In the genomic region with DNA sequence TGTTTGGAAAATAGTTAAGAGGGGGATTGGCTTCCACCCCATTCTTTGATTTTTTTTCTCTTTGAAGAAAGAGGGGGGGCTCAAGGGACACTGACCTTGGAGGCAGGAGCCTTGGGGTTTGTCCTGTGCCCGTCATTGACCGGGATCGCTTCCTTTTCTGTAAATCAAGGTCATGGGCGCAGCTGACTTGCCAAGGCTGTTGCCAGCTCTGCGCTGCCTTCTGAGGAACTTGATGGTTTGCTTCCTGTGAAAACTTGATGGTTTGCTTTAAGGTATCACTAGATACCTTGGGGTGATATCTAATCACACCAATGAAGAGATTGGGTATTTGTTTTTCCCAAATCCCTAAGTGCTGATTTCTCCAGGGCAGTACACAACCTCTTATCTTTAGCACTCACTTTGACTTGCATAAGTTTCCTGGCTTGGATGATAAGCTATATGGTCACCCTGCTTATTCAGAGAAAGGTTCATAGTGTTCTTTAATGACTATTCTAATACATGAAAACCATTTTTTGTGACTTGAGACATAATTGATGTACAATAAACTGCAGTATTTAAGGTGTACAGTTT, we compare ENCODE assay signal across 2 cellular contexts.
TF ChIP-seq lines count a peak whose summit lies in the region.

No MANE protein-coding gene starts in this region.

TF ChIP-seq in liver, 16 proteins besides CTCF, POLR2A, EP300 and RAD21 (continued from another document):
- TF ChIP-seq, protein P1, sequence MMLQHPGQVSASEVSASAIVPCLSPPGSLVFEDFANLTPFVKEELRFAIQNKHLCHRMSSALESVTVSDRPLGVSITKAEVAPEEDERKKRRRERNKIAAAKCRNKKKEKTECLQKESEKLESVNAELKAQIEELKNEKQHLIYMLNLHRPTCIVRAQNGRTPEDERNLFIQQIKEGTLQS (IDR thresholded peaks at IDR 0.05), result no peak

TF ChIP-seq in HepG2, 621 proteins besides CTCF, POLR2A, EP300 and RAD21 (continued from another document):
- TF ChIP-seq ZNF724P (CRISPR knock-in tag; IDR thresholded peaks at IDR 0.05; ENCODE audit: borderline replicate concordance) (no peak), POLR2AphosphoS2 (IDR thresholded peaks at IDR 0.05; ENCODE audit: low read depth, low read length) (no peak), ZNF737 (CRISPR knock-in tag; IDR thresholded peaks at IDR 0.05; ENCODE audit: borderline replicate concordance) (no peak), ZNF260 (CRISPR knock-in tag; IDR thresholded peaks at IDR 0.05; ENCODE audit: borderline replicate concordance, low read depth) (no peak), NCOA5 (CRISPR knock-in tag; IDR thresholded peaks at IDR 0.05) (no peak), ETV5 (CRISPR knock-in tag; IDR thresholded peaks at IDR 0.05; ENCODE audit: borderline replicate concordance) (no peak), NFIC (IDR thresholded peaks at IDR 0.05; ENCODE audit: low read length) (no peak), TBX3 (IDR thresholded peaks at IDR 0.05; ENCODE audit: borderline replicate concordance) (no peak), CBX5 (CRISPR knock-in tag; IDR thresholded peaks at IDR 0.05; ENCODE audit: borderline replicate concordance) (no peak), CHD2 (IDR thresholded peaks at IDR 0.05; ENCODE audit: low read depth, low read length) (no peak), MED1 (CRISPR knock-in tag; IDR thresholded peaks at IDR 0.05) (no peak), TGIF2 (CRISPR knock-in tag; IDR thresholded peaks at IDR 0.05) (no peak), RCOR2 (CRISPR knock-in tag; IDR thresholded peaks at IDR 0.05) (no peak), ZSCAN22 (CRISPR knock-in tag; IDR thresholded peaks at IDR 0.05) (no peak)
- TF ChIP-seq, protein P2, sequence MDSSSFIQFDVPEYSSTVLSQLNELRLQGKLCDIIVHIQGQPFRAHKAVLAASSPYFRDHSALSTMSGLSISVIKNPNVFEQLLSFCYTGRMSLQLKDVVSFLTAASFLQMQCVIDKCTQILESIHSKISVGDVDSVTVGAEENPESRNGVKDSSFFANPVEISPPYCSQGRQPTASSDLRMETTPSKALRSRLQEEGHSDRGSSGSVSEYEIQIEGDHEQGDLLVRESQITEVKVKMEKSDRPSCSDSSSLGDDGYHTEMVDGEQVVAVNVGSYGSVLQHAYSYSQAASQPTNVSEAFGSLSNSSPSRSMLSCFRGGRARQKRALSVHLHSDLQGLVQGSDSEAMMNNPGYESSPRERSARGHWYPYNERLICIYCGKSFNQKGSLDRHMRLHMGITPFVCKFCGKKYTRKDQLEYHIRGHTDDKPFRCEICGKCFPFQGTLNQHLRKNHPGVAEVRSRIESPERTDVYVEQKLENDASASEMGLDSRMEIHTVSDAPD (CRISPR knock-in tag; IDR thresholded peaks at IDR 0.05), result no peak
- TF ChIP-seq, protein P3, sequence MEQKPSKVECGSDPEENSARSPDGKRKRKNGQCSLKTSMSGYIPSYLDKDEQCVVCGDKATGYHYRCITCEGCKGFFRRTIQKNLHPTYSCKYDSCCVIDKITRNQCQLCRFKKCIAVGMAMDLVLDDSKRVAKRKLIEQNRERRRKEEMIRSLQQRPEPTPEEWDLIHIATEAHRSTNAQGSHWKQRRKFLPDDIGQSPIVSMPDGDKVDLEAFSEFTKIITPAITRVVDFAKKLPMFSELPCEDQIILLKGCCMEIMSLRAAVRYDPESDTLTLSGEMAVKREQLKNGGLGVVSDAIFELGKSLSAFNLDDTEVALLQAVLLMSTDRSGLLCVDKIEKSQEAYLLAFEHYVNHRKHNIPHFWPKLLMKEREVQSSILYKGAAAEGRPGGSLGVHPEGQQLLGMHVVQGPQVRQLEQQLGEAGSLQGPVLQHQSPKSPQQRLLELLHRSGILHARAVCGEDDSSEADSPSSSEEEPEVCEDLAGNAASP (CRISPR knock-in tag; IDR thresholded peaks at IDR 0.05; ENCODE audit: borderline replicate concordance), result no peak
- TF ChIP-seq, protein P4, sequence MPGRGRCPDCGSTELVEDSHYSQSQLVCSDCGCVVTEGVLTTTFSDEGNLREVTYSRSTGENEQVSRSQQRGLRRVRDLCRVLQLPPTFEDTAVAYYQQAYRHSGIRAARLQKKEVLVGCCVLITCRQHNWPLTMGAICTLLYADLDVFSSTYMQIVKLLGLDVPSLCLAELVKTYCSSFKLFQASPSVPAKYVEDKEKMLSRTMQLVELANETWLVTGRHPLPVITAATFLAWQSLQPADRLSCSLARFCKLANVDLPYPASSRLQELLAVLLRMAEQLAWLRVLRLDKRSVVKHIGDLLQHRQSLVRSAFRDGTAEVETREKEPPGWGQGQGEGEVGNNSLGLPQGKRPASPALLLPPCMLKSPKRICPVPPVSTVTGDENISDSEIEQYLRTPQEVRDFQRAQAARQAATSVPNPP (CRISPR knock-in tag; IDR thresholded peaks at IDR 0.05), result no peak
- TF ChIP-seq, protein P5, sequence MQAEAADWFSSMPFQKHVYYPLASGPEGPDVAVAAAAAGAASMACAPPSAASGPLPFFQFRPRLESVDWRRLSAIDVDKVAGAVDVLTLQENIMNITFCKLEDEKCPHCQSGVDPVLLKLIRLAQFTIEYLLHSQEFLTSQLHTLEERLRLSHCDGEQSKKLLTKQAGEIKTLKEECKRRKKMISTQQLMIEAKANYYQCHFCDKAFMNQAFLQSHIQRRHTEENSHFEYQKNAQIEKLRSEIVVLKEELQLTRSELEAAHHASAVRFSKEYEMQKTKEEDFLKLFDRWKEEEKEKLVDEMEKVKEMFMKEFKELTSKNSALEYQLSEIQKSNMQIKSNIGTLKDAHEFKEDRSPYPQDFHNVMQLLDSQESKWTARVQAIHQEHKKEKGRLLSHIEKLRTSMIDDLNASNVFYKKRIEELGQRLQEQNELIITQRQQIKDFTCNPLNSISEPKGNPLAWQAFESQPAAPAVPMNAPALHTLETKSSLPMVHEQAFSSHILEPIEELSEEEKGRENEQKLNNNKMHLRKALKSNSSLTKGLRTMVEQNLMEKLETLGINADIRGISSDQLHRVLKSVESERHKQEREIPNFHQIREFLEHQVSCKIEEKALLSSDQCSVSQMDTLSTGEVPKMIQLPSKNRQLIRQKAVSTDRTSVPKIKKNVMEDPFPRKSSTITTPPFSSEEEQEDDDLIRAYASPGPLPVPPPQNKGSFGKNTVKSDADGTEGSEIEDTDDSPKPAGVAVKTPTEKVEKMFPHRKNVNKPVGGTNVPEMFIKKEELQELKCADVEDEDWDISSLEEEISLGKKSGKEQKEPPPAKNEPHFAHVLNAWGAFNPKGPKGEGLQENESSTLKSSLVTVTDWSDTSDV (CRISPR knock-in tag; IDR thresholded peaks at IDR 0.05), result no peak
